28 cellular contexts compared by ENCODE assay signal in genomic region chr15:74326759-74327158, GRCh38. TPM values are rescaled to one million over a fixed set of nuclear protein-coding genes. Genes with fewer than 3 reads are reported as not detected.
A peak's percentile ranks its signal among the peaks of the same experiment; 100 is the strongest.
DNase-seq lines count a peak whose midpoint lies in the region; ATAC-seq and TF ChIP-seq lines count a peak whose summit lies in the region.
"Had no signal": no experiment of that assay in that cellular context is flagged by ENCODE, and none has a peak within 500 bp of the region (broad histone marks: within the 10 kb centered on the region; RNA-seq: fewer than 3 reads in every experiment).

No MANE protein-coding gene starts in this region.

- TF ChIP-seq POLR2A in adrenal gland (IDR thresholded peaks at IDR 0.05) (peak in 1 of 2 donors; percentile 53), gastroesophageal sphincter (IDR thresholded peaks at IDR 0.05) (no peak)

- H3K27me3 ChIP-seq in adrenal gland = no peaks in the 10 kb centered on the region
- peaks cover 23% of the 10 kb centered on the region for H3K27me3 ChIP-seq in gastroesophageal sphincter
- no peaks in the 10 kb centered on the region for H3K27me3 ChIP-seq in trophoblast cell (ENCODE audit: insufficient read depth, low read length)

- H4K8ac ChIP-seq in trophoblast cell (ENCODE audit: low read depth, low read length) = no peak overlapping the region

- H3K4me1 ChIP-seq in adrenal gland (replicated peaks in 1 of 2) (peaks cover 12 to 21% of the 10 kb centered on the region in 2 donors), gastroesophageal sphincter (no peaks in the 10 kb centered on the region), trophoblast cell (ENCODE audit: control insufficient read depth in 1 of 2, insufficient read depth in 2 of 2, low read length in 2 of 2) (peaks cover 10 to 14% of the 10 kb centered on the region in 2 experiments)

- peak overlapping the region; percentile 21 for H3K18ac ChIP-seq in trophoblast cell (ENCODE audit: low read length)

- peak; percentile 42 for ATAC-seq in gastroesophageal sphincter
- ATAC-seq: activated CD8-positive, alpha-beta memory T cell treated with anti-CD3 and anti-CD28 coated beads, Interleukin-2, amount 10 ng/mL, durations not matched to agents 7 days and 5 days; activated T-cell treated with anti-CD3 and anti-CD28 coated beads, Interleukin-2, amount 50 U/mL, for 72 hours; CD8-positive, alpha-beta T cell; naive thymus-derived CD8-positive, alpha-beta T cell; PC-3; Right ventricle myocardium inferior had no signal

- no peak overlapping the region for H3K23ac ChIP-seq in trophoblast cell (ENCODE audit: low read length)

- H2BK12ac ChIP-seq in trophoblast cell (ENCODE audit: low read length) = no peak overlapping the region

- peaks cover 3% of the 10 kb centered on the region for H3K79me1 ChIP-seq in trophoblast cell (ENCODE audit: low read length)

- no peak overlapping the region for H3K4me2 ChIP-seq in trophoblast cell (ENCODE audit: low read length)
- H3K4me2 ChIP-seq: SK-N-SH had no signal

- peak overlapping the region in 4 of 5 donors; percentile 50 to 88 (median 68) for H3K27ac ChIP-seq in adrenal gland
- no peak overlapping the region for H3K27ac ChIP-seq in gastroesophageal sphincter
- peak overlapping the region; percentile 14 for H3K27ac ChIP-seq in trophoblast cell (ENCODE audit: low read depth, low read length)
- H3K27ac ChIP-seq: GM23248, HL-60 had no signal

- no peak for TF ChIP-seq EP300 in gastroesophageal sphincter (IDR thresholded peaks at IDR 0.05)

- H2BK120ac ChIP-seq in trophoblast cell (ENCODE audit: insufficient read depth, low read length, poor library complexity) = peak overlapping the region; percentile 77

- WGBS in adrenal gland, 4 donors = 19 to 50% (median 27%) methylated on average over 1 to 4 of the region's 4 CpGs
- WGBS in gastroesophageal sphincter (ENCODE audit: low coverage in 1 of 2), 2 donors = 50 to 57% methylated on average over 1 to 2 of the region's 4 CpGs
- WGBS in trophoblast cell (ENCODE audit: extremely low coverage, insufficient coverage, insufficient read length) = no CpG with 5 or more reads among the region's 4 CpGs

- no peak overlapping the region for H3K9ac ChIP-seq in trophoblast cell (ENCODE audit: low read length)
- H3K9ac ChIP-seq: GM23248, SK-N-SH had no signal

- H3K79me2 ChIP-seq in trophoblast cell (ENCODE audit: control insufficient read depth, insufficient read depth, low read length, poor library complexity) = no peaks in the 10 kb centered on the region

- peak overlapping the region; percentile 40 for H3K14ac ChIP-seq in trophoblast cell (ENCODE audit: low read length)

- no peak overlapping the region for H2AK5ac ChIP-seq in trophoblast cell (ENCODE audit: low read length)

- no peak overlapping the region for H3K4me3 ChIP-seq in adrenal gland
- no peak overlapping the region for H3K4me3 ChIP-seq in gastroesophageal sphincter
- H3K4me3 ChIP-seq in trophoblast cell (ENCODE audit: low read depth, low read length) = no peak overlapping the region
- H3K4me3 ChIP-seq: GM23248 had no signal

- no peak overlapping the region for H3K4ac ChIP-seq in trophoblast cell (ENCODE audit: low read depth, low read length)

- H3K9me3 ChIP-seq in adrenal gland (replicated peaks in 1 of 3) (no peaks in the 10 kb centered on the region), gastroesophageal sphincter (no peaks in the 10 kb centered on the region), trophoblast cell (ENCODE audit: insufficient read depth, low read depth, low read length) (no peaks in the 10 kb centered on the region)
- H3K9me3 ChIP-seq: SK-N-SH had no signal

- H3K36me3 ChIP-seq in adrenal gland (replicated peaks in 1 of 2) (no peaks in the 10 kb centered on the region), gastroesophageal sphincter (no peaks in the 10 kb centered on the region), trophoblast cell (ENCODE audit: control insufficient read depth in 1 of 2, insufficient read depth in 2 of 2, low read length in 2 of 2) (no peaks in the 10 kb centered on the region)

- intact Hi-C loops in adrenal gland (cut with DNase I) = no loop called here

- H4K91ac ChIP-seq in trophoblast cell (ENCODE audit: low read depth, low read length) = peak overlapping the region; percentile 69

- DNase-seq in ELR (ENCODE audit: low read depth) (peak; percentile 19), adrenal gland (peak; percentile 85 to 95 (median 94)), trophoblast cell (peak; percentile 70 to 76), foreskin melanocyte (no peak), NCI-H345 (lab: John Stamatoyannopoulos, UW) (no peak), cortex of kidney (lab: John Stamatoyannopoulos, UW) (no peak)
- no peak for DNase-seq in activated CD8-positive, alpha-beta memory T cell treated with anti-CD3 and anti-CD28 coated beads, Interleukin-2, amount 50 U/mL, for 4 hours
- DNase-seq: activated CD4-positive, CD25-positive, alpha-beta regulatory T cell; activated CD8-positive, alpha-beta memory T cell treated with anti-CD3 and anti-CD28 coated beads, Interleukin-2, amount 10 ng/mL, durations not matched to agents 7 days and 5 days; activated T-cell treated with anti-CD3 and anti-CD28 coated beads, Interleukin-2, amount 50 U/mL, for 72 hours; CD8-positive, alpha-beta T cell; central memory CD4-positive, alpha-beta T cell; dermis blood vessel endothelial cell; GM23248; kidney; naive thymus-derived CD8-positive, alpha-beta T cell; NCI-H1417; NCI-H2029; NCI-H524 treated with DMSO at 0.1 percent for 48 hours; PC-3; SK-N-SH; stimulated activated naive CD4-positive, alpha-beta T cell had no signal

- H2AFZ ChIP-seq in trophoblast cell (ENCODE audit: insufficient read depth, low read length, poor library complexity) = no peak overlapping the region
- H2AFZ ChIP-seq: GM23248 had no signal

- H4K12ac ChIP-seq in trophoblast cell (ENCODE audit: low read depth, low read length) = no peak overlapping the region

- peak overlapping the region; percentile 20 for H2BK5ac ChIP-seq in trophoblast cell (ENCODE audit: low read depth, low read length, poor library complexity)

- no peak for TF ChIP-seq CTCF in adrenal gland (IDR thresholded peaks at IDR 0.05)
- no peak for TF ChIP-seq CTCF in gastroesophageal sphincter (IDR thresholded peaks at IDR 0.05)

RNA-seq across cellular contexts. Expression of gene CYP11A1, which starts 40.7 kb away (rescaled TPM):
- total RNA-seq in adrenal gland (1,000 to 10,000 TPM in 6 of 8 donors, 100 to 1,000 TPM in 2; 635 to 3,326 (median 1,366) TPM), gastroesophageal sphincter (1 to 10 TPM in 3 of 4 donors, under 1 TPM in 1; 0.67 to 3.7 (median 2.7) TPM)
- 1,000 to 10,000 TPM in 1 of 3 donors, 100 to 1,000 TPM in 2; 233 to 4,804 (median 738) TPM for polyA plus RNA-seq in adrenal gland
- 217 and 235 TPM in 2 replicates for polyA plus RNA-seq in trophoblast cell (2013)
- total RNA-seq: CD8-positive, alpha-beta T cell; dermis blood vessel endothelial cell; naive thymus-derived CD8-positive, alpha-beta T cell; pulmonary artery endothelial cell; T-helper 1 cell treated with Interleukin-12 subunit alpha and Interleukin-12 subunit beta and Interleukin-4 antibody, amounts not matched to agents 30 ng/mL and 1 ng/mL, for 36 hours; temporal lobe had no signal
- polyA plus RNA-seq: naive thymus-derived CD8-positive, alpha-beta T cell had no signal

Comparison
In these comparisons a context has a peak if more than half of its experiments do, and no peak if none do; other contexts are left out.
1. DNase-seq: peak in ELR (single experiment), adrenal gland (7 of 7) and trophoblast cell (2 of 2); none in foreskin melanocyte (single experiment), NCI-H345 (single experiment), activated CD8-positive, alpha-beta memory T cell treated with anti-CD3 and anti-CD28 coated beads, Interleukin-2, amount 50 U/mL, for 4 hours (single experiment) and cortex of kidney (single experiment).
2. H3K27ac ChIP-seq: peak in adrenal gland (4 of 5) and trophoblast cell (single experiment); none in gastroesophageal sphincter (0 of 4).
3. RNA of gene CYP11A1, which starts 40.7 kb away (total RNA-seq): 635 to 3,326 TPM in adrenal gland; 0.67 to 3.7 TPM in gastroesophageal sphincter; every median in the first group is over 100 times any median in the second.